Comparison of ENCODE assay signal across 22 cellular contexts in the genomic region with DNA sequence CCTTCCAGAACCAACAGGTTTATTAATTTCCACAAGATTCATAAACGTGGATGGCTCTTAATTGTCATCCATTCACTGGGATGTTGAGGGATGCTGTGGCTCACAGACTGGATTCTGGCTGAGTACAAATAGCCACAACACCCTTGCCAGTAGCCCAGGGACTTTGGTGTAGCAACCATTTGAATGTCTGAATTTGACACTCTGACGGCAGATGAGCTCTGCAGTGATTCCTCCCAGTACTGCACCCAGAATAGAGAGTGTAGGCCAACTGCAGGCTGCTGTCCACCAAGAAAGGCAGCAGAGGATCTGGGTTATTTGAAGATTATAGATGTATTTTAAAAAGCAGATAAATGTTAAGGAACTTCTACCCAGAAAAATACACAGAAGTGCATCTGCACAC.
"Had no signal": no experiment of that assay in that cellular context is flagged by ENCODE, and none has a peak within 500 bp of the region (broad histone marks: within the 10 kb centered on the region; RNA-seq: fewer than 3 reads in every experiment).

No MANE protein-coding gene starts in this region.

- H3K9me3 ChIP-seq: colonic mucosa, esophagus muscularis mucosa, esophagus squamous epithelium, gastrocnemius medialis, gastroesophageal sphincter, heart left ventricle, heart right ventricle had no signal

- H3K27ac ChIP-seq: colonic mucosa, coronary artery, dorsolateral prefrontal cortex, epithelial cell of prostate, esophagus muscularis mucosa, esophagus squamous epithelium, foreskin keratinocyte, gastrocnemius medialis, gastroesophageal sphincter, heart left ventricle, heart right ventricle had no signal

- H3K36me3 ChIP-seq: colonic mucosa, esophagus muscularis mucosa, esophagus squamous epithelium, gastrocnemius medialis, gastroesophageal sphincter, heart left ventricle, heart right ventricle had no signal

- DNase-seq: colonic mucosa; cortex of kidney; dermis blood vessel endothelial cell; dorsolateral prefrontal cortex; effector CD4-positive, alpha-beta T cell; effector CD8-positive, alpha-beta T cell; effector memory CD4-positive, alpha-beta T cell; effector memory CD8-positive, alpha-beta T cell; endodermal cell; erythroblast; esophagus squamous epithelium; foreskin fibroblast; foreskin keratinocyte; foreskin melanocyte; gastrocnemius medialis; glutamatergic neuron; heart left ventricle; heart right ventricle had no signal

- H3K27me3 ChIP-seq: colonic mucosa, esophagus muscularis mucosa, esophagus squamous epithelium, foreskin keratinocyte, gastrocnemius medialis, gastroesophageal sphincter had no signal

- H3K4me1 ChIP-seq: colonic mucosa, esophagus muscularis mucosa, esophagus squamous epithelium, foreskin keratinocyte, gastrocnemius medialis, gastroesophageal sphincter, heart left ventricle, heart right ventricle had no signal

- H3K4me3 ChIP-seq: colonic mucosa, coronary artery, dorsolateral prefrontal cortex, esophagus muscularis mucosa, esophagus squamous epithelium, gastrocnemius medialis, gastroesophageal sphincter, heart left ventricle, heart right ventricle had no signal
